ENCODE assay signal across 9 cellular contexts in the genomic region with DNA sequence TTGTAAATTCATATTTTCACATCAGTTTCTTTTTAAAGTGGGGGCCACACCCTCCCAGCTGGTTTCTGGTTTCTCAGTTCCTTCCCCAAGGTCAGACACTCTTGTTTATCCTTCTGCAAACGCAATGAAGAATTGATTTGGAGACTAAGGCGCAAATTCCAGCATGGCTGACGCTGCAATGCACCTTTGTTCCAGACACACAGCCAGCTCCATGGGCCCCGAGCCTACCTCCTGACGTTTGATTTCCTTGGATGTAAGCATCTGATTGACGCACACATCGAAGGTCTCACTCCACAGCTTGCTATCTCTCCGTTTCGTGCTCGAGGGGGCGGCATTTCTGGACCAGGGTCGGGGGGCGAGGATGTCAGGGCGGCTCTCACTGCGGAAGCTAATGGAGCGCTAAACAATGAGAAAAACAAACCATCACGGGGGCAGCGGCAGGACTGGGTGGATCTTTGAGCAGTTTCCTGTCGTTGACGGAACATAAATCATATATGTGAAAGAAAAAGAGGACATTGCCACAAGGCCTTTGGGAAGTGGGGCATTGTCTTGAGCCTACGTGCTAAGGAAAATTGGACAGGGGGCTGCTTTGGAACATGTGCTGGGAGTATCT. TPM values are rescaled to one million over a fixed set of nuclear protein-coding genes. Genes with fewer than 3 reads are reported as not detected.
A peak's percentile ranks its signal among the peaks of the same experiment; 100 is the strongest.
DNase-seq lines count a peak whose midpoint lies in the region; ATAC-seq and TF ChIP-seq lines count a peak whose summit lies in the region.
"Had no signal": no experiment of that assay in that cellular context is flagged by ENCODE, and none has a peak within 500 bp of the region (broad histone marks: within the 10 kb centered on the region; RNA-seq: fewer than 3 reads in every experiment).

No MANE protein-coding gene starts in this region.

- H3K4me1 ChIP-seq in lung (ENCODE audit: control insufficient read depth in 2 of 2, insufficient read depth in 2 of 2, low read length in 2 of 2): peaks cover 5 to 15% of the 10 kb centered on the region in 2 donors
- no peaks in the 10 kb centered on the region for H3K4me1 ChIP-seq in aorta (ENCODE audit: control insufficient read depth in 1 of 2, insufficient read depth in 2 of 2, low read length in 2 of 2)

- peak overlapping the region; percentile 94 for H3K27ac Mint-ChIP-seq in activated T-helper 1 cell treated with anti-CD3 and anti-CD28 coated beads, Interleukin-12 subunit alpha, Interleukin-12 subunit beta, Interleukin-2, Interleukin-4 antibody, amounts not matched to agents 30 ng/mL and 10 ng/mL and 1 ng/mL, durations not matched to agents 14 hours and 24 hours and 36 hours

- H3K4me3 ChIP-seq in lung (no peak overlapping the region), aorta (ENCODE audit: low read length in 2 of 2) (no peak overlapping the region)

- H3K9me3 ChIP-seq in lung (ENCODE audit: control insufficient read depth in 2 of 2, insufficient read depth in 1 of 2, low read length in 1 of 2) (no peaks in the 10 kb centered on the region), aorta (ENCODE audit: control insufficient read depth, low read length) (no peaks in the 10 kb centered on the region)

- 13 to 41% methylated on average over 21 of the region's 21 CpGs for WGBS in lung, 2 donors
- 72 to 78% methylated on average over 21 of the region's 21 CpGs for WGBS in aorta, 2 donors

- peaks cover 3% of the 10 kb centered on the region for H3K9me3 Mint-ChIP-seq in activated T-helper 1 cell treated with anti-CD3 and anti-CD28 coated beads, Interleukin-12 subunit alpha, Interleukin-12 subunit beta, Interleukin-2, Interleukin-4 antibody, amounts not matched to agents 30 ng/mL and 10 ng/mL and 1 ng/mL, durations not matched to agents 14 hours and 24 hours and 36 hours
- H3K9me3 Mint-ChIP-seq: brain had no signal

- H3K27ac ChIP-seq in lung (ENCODE audit: low read depth in 1 of 2, low read length in 1 of 2): peak overlapping the region; percentile 22 to 92
- no peak overlapping the region for H3K27ac ChIP-seq in aorta (ENCODE audit: low read depth in 1 of 2, low read length in 2 of 2)

- no peaks in the 10 kb centered on the region for H3K27me3 ChIP-seq in lung (ENCODE audit: control insufficient read depth, insufficient read depth)
- H3K27me3 ChIP-seq in aorta (ENCODE audit: control insufficient read depth in 1 of 2, insufficient read depth in 2 of 2, low read length in 1 of 2): no peaks in the 10 kb centered on the region

- no peaks in the 10 kb centered on the region for H3K27me3 Mint-ChIP-seq in activated T-helper 1 cell treated with anti-CD3 and anti-CD28 coated beads, Interleukin-12 subunit alpha, Interleukin-12 subunit beta, Interleukin-2, Interleukin-4 antibody, amounts not matched to agents 30 ng/mL and 10 ng/mL and 1 ng/mL, durations not matched to agents 14 hours and 24 hours and 36 hours (ENCODE audit: insufficient read depth)
- H3K27me3 Mint-ChIP-seq: brain had no signal

- intact Hi-C loops in activated T-helper 1 cell treated with anti-CD3 and anti-CD28 coated beads, Interleukin-12 subunit alpha, Interleukin-12 subunit beta, Interleukin-2, Interleukin-4 antibody, amounts not matched to agents 30 ng/mL and 10 ng/mL and 1 ng/mL, durations not matched to agents 14 hours and 24 hours and 36 hours (cut with micrococcal nuclease): loop anchor here (5.0 kb wide), 1 partner anchor 623 kb away; no protein-coding TSS in a partner anchor
- intact Hi-C loops in aorta (cut with DNase I): no loop called here

- H3K36me3 ChIP-seq in lung (ENCODE audit: control insufficient read depth in 2 of 2, insufficient read depth in 2 of 2, low read length in 2 of 2) (peaks cover 0 to 10% of the 10 kb centered on the region in 2 donors), aorta (ENCODE audit: control insufficient read depth in 1 of 2, insufficient read depth in 2 of 2, low read length in 1 of 2) (no peaks in the 10 kb centered on the region)

- TF ChIP-seq CTCF in lung (IDR thresholded peaks at IDR 0.05; ENCODE audit: control extremely low read depth, extremely low read depth): no peak

- ATAC-seq in lung (ENCODE audit: insufficient read depth, low FRiP score): no peak
- ATAC-seq in aorta (ENCODE audit: low FRiP score): peak; percentile 23
- ATAC-seq in HG03520 (IDR thresholded peaks at IDR 0.05; ENCODE audit: unreplicated experiment): no peak

- peaks cover 78% of the 10 kb centered on the region for H3K4me1 Mint-ChIP-seq in activated T-helper 1 cell treated with anti-CD3 and anti-CD28 coated beads, Interleukin-12 subunit alpha, Interleukin-12 subunit beta, Interleukin-2, Interleukin-4 antibody, amounts not matched to agents 30 ng/mL and 10 ng/mL and 1 ng/mL, durations not matched to agents 14 hours and 24 hours and 36 hours (ENCODE audit: low read depth)

- peak overlapping the region; percentile 87 for H3K4me3 Mint-ChIP-seq in activated T-helper 1 cell treated with anti-CD3 and anti-CD28 coated beads, Interleukin-12 subunit alpha, Interleukin-12 subunit beta, Interleukin-2, Interleukin-4 antibody, amounts not matched to agents 30 ng/mL and 10 ng/mL and 1 ng/mL, durations not matched to agents 14 hours and 24 hours and 36 hours
- H3K4me3 Mint-ChIP-seq: brain had no signal

- peaks cover 59% of the 10 kb centered on the region for H3K36me3 Mint-ChIP-seq in activated T-helper 1 cell treated with anti-CD3 and anti-CD28 coated beads, Interleukin-12 subunit alpha, Interleukin-12 subunit beta, Interleukin-2, Interleukin-4 antibody, amounts not matched to agents 30 ng/mL and 10 ng/mL and 1 ng/mL, durations not matched to agents 14 hours and 24 hours and 36 hours (ENCODE audit: low read depth)

- peak; percentile 11 for DNase-seq in stimulated activated CD8-positive, alpha-beta memory T cell treated with anti-CD3 and anti-CD28 coated beads, Interleukin-12 subunit alpha, Interleukin-12 subunit beta, amount 100 ng/mL, for 1 hour (ENCODE audit: low read depth)
- no peak for DNase-seq in stimulated activated CD8-positive, alpha-beta memory T cell treated with anti-CD3 and anti-CD28 coated beads, Interleukin-4, amount 100 ng/mL, for 48 hours
- peak; percentile 12 for DNase-seq in activated T-helper 1 cell treated with anti-CD3 and anti-CD28 coated beads, Interleukin-12 subunit alpha, Interleukin-12 subunit beta, Interleukin-2, Interleukin-4 antibody, amounts not matched to agents 30 ng/mL and 10 ng/mL and 1 ng/mL, durations not matched to agents 14 hours and 24 hours and 36 hours (ENCODE audit: low spot score)
- no peak for DNase-seq in lung (ENCODE audit: low spot score)
- peak in 1 of 2 donors; percentile 63 for DNase-seq in aorta
- no peak for DNase-seq in Kasumi-1 (lab: John Stamatoyannopoulos, UW)
- no peak for DNase-seq in DMS153 treated with DMSO at 0.1 percent for 48 hours (lab: John Stamatoyannopoulos, UW; ENCODE audit: unreplicated experiment)

RNA-seq across cellular contexts. Expression of gene ARHGEF3, which starts 46.9 kb away (rescaled TPM):
- 59.2 and 64.1 TPM in 2 replicates for total RNA-seq in activated T-helper 1 cell treated with anti-CD3 and anti-CD28 coated beads, Interleukin-12 subunit alpha, Interleukin-12 subunit beta, Interleukin-2, Interleukin-4 antibody, amounts not matched to agents 30 ng/mL and 10 ng/mL and 1 ng/mL, durations not matched to agents 14 hours and 24 hours and 36 hours
- total RNA-seq in lung: 10 to 100 TPM; 25.9 to 40.9 TPM
- 10 to 100 TPM; 10.4 to 16.0 TPM for polyA plus RNA-seq in lung
- total RNA-seq in aorta: 10 to 100 TPM; 17.4 to 41.6 TPM
- polyA plus RNA-seq in aorta: 1 to 10 TPM; 1.6 to 2.5 TPM

Comparison
In these comparisons a context has a peak if more than half of its experiments do, and no peak if none do; other contexts are left out.
1. DNase-seq: peak in stimulated activated CD8-positive, alpha-beta memory T cell treated with anti-CD3 and anti-CD28 coated beads, Interleukin-12 subunit alpha, Interleukin-12 subunit beta, amount 100 ng/mL, for 1 hour (single experiment) and activated T-helper 1 cell treated with anti-CD3 and anti-CD28 coated beads, Interleukin-12 subunit alpha, Interleukin-12 subunit beta, Interleukin-2, Interleukin-4 antibody, amounts not matched to agents 30 ng/mL and 10 ng/mL and 1 ng/mL, durations not matched to agents 14 hours and 24 hours and 36 hours (single experiment); none in stimulated activated CD8-positive, alpha-beta memory T cell treated with anti-CD3 and anti-CD28 coated beads, Interleukin-4, amount 100 ng/mL, for 48 hours (single experiment), lung (single experiment), Kasumi-1 (0 of 2) and DMS153 treated with DMSO at 0.1 percent for 48 hours (single experiment).
2. H3K27ac ChIP-seq: peak in lung (2 of 2); none in aorta (0 of 2).